Comparison of ENCODE assay signal across 29 cellular contexts in genomic region chr5:73155541-73156222, GRCh38. TPM values are rescaled to one million over a fixed set of nuclear protein-coding genes. Genes with fewer than 3 reads are reported as not detected.
"Had no signal": no experiment of that assay in that cellular context is flagged by ENCODE, and none has a peak within 500 bp of the region (broad histone marks: within the 10 kb centered on the region; RNA-seq: fewer than 3 reads in every experiment).

No MANE protein-coding gene starts in this region.

- H3K27ac Mint-ChIP-seq: activated CD4-positive, alpha-beta memory T cell treated with anti-CD3 and anti-CD28 coated beads, Interleukin-2, amount 10 ng/mL, durations not matched to agents 7 days and 5 days; activated naive CD8-positive, alpha-beta T cell treated with anti-CD3 and anti-CD28 coated beads for 36 hours; activated T-helper 17 cell treated with anti-CD3 and anti-CD28 coated beads, Interleukin-2, amount 50 U/mL, for 72 hours; endodermal cell; memory B cell; naive thymus-derived CD8-positive, alpha-beta T cell had no signal

- H3K36me3 Mint-ChIP-seq: activated naive CD8-positive, alpha-beta T cell treated with anti-CD3 and anti-CD28 coated beads for 36 hours; memory B cell had no signal

- H3K4me3 Mint-ChIP-seq: activated CD4-positive, alpha-beta memory T cell treated with anti-CD3 and anti-CD28 coated beads, Interleukin-2, amount 10 ng/mL, durations not matched to agents 7 days and 5 days; activated naive CD8-positive, alpha-beta T cell treated with anti-CD3 and anti-CD28 coated beads for 36 hours; activated T-helper 17 cell treated with anti-CD3 and anti-CD28 coated beads, Interleukin-2, amount 50 U/mL, for 72 hours; endodermal cell; memory B cell; naive thymus-derived CD8-positive, alpha-beta T cell had no signal

- H3K27ac ChIP-seq: right atrium auricular region, tibial nerve, vagina had no signal

- H3K4me1 ChIP-seq: right atrium auricular region, tibial nerve, vagina had no signal

- H3K27me3 ChIP-seq: right atrium auricular region, tibial nerve, vagina had no signal

- H3K4me3 ChIP-seq: right atrium auricular region, tibial nerve, vagina had no signal

- H3K9me3 Mint-ChIP-seq: activated CD4-positive, alpha-beta memory T cell treated with anti-CD3 and anti-CD28 coated beads, Interleukin-2, amount 10 ng/mL, durations not matched to agents 7 days and 5 days; activated naive CD8-positive, alpha-beta T cell treated with anti-CD3 and anti-CD28 coated beads for 36 hours; activated T-helper 17 cell treated with anti-CD3 and anti-CD28 coated beads, Interleukin-2, amount 50 U/mL, for 72 hours; endodermal cell; naive thymus-derived CD8-positive, alpha-beta T cell had no signal

- H3K36me3 ChIP-seq: right atrium auricular region, tibial nerve, vagina had no signal

- DNase-seq: activated CD4-positive, alpha-beta memory T cell treated with anti-CD3 and anti-CD28 coated beads, Interleukin-2, amount 10 ng/mL, durations not matched to agents 7 days and 5 days; activated CD4-positive, alpha-beta T cell treated with anti-CD3 and anti-CD28 coated beads for 48 hours; activated CD4-positive, CD25-positive, alpha-beta regulatory T cell; activated naive CD4-positive, alpha-beta T cell; activated naive CD8-positive, alpha-beta T cell treated with anti-CD3 and anti-CD28 coated beads for 36 hours; activated T-cell treated with anti-CD3 and anti-CD28 coated beads, Interleukin-2, amount 50 U/mL, for 1 hour; amniotic stem cell; central memory CD4-positive, alpha-beta T cell; endodermal cell; head of caudate nucleus; naive thymus-derived CD8-positive, alpha-beta T cell; occipital lobe; stimulated activated CD4-positive, alpha-beta T cell treated with anti-CD3 and anti-CD28 coated beads, Interleukin-12 subunit alpha, Interleukin-12 subunit beta, amount 100 ng/mL, for 4 hours; stimulated activated CD4-positive, alpha-beta T cell treated with anti-CD3 and anti-CD28 coated beads, Interleukin-1b, Interleukin-23, amount 100 ng/mL, for 48 hours; stimulated activated CD8-positive, alpha-beta memory T cell treated with anti-CD3 and anti-CD28 coated beads, Interleukin-4, amount 100 ng/mL, for 48 hours; stimulated activated naive CD4-positive, alpha-beta T cell treated with Interleukin-2 at 50 U/mL for 16 hours; substantia nigra; T1000 had no signal

- H3K9me3 ChIP-seq: right atrium auricular region, tibial nerve, vagina had no signal

RNA-seq across cellular contexts. Expression of gene TMEM174, which starts 17.3 kb away (rescaled TPM):
- total RNA-seq: activated CD4-positive, alpha-beta memory T cell treated with anti-CD3 and anti-CD28 coated beads, Interleukin-2, amount 10 ng/mL, durations not matched to agents 7 days and 5 days; activated naive CD8-positive, alpha-beta T cell treated with anti-CD3 and anti-CD28 coated beads for 36 hours; activated T-helper 17 cell treated with anti-CD3 and anti-CD28 coated beads, Interleukin-2, amount 50 U/mL, for 72 hours; endodermal cell; epithelial cell of proximal tubule; frontal cortex; kidney epithelial cell; liver; naive thymus-derived CD8-positive, alpha-beta T cell; occipital lobe; posterior vena cava; right atrium auricular region; T-helper 1 cell treated with Interleukin-12 subunit alpha and Interleukin-12 subunit beta and Interleukin-4 antibody, amounts not matched to agents 30 ng/mL and 1 ng/mL, for 36 hours; tibial nerve; vagina had no signal
- polyA plus RNA-seq: liver; naive thymus-derived CD8-positive, alpha-beta T cell had no signal

RNA-seq across cellular contexts. Expression of gene TMEM171, which starts 35.3 kb away (rescaled TPM):
- total RNA-seq: activated CD4-positive, alpha-beta memory T cell treated with anti-CD3 and anti-CD28 coated beads, Interleukin-2, amount 10 ng/mL, durations not matched to agents 7 days and 5 days; activated naive CD8-positive, alpha-beta T cell treated with anti-CD3 and anti-CD28 coated beads for 36 hours; activated T-helper 17 cell treated with anti-CD3 and anti-CD28 coated beads, Interleukin-2, amount 50 U/mL, for 72 hours; naive thymus-derived CD8-positive, alpha-beta T cell; T-helper 1 cell treated with Interleukin-12 subunit alpha and Interleukin-12 subunit beta and Interleukin-4 antibody, amounts not matched to agents 30 ng/mL and 1 ng/mL, for 36 hours; vagina had no signal
